ENCODE assay signal across 2 cellular contexts in the genomic region with DNA sequence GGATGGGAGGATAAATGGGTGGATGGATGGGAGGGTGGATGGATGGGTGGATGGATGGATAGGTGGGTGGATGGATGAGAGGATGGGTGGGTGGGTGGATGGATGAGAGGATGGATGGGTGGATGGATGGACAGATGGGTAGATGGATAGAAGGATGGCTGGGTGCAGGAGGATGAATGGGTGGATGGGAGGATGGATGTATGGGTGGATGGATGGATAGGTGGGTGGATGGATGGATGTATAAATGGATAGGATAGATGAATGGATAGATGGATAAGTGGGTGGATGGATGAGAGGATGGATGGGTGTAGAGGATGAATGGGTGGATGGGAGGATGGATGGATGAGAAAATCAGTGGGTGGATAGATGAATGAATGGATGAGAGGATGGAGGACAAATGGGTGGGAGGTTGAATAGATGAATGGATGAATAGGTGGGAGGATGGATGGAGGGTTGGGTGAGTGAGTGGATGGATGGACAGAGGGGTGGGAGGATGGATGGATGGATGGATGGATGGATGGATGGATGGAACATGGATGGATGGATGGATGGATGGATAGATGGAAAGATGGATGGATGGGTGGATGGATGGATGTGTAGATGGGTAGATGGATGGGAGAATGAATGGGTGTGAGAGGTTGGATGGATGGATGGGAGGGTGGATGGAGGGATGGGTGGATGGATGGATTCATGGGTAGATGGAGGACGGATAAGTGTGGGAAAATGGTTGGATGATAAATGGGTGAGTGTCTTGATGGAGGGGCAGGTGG.
TF ChIP-seq lines count a peak whose summit lies in the region.

No MANE protein-coding gene starts in this region.

TF ChIP-seq in IMR-90, 13 proteins besides CTCF, POLR2A, EP300 and RAD21:
- TF ChIP-seq MAFK (IDR thresholded peaks at IDR 0.05; ENCODE audit: low read depth, low read length) = no peak
- no peak for TF ChIP-seq RFX5 (IDR thresholded peaks at IDR 0.05; ENCODE audit: low read depth, low read length)
- no peak for TF ChIP-seq FOS (IDR thresholded peaks at IDR 0.05; ENCODE audit: low read depth, low read length)
- TF ChIP-seq RCOR1 (IDR thresholded peaks at IDR 0.05; ENCODE audit: insufficient replicate concordance, low read length) = no peak
- no peak for TF ChIP-seq SMC3 (IDR thresholded peaks at IDR 0.05; ENCODE audit: low read depth, low read length)
- TF ChIP-seq MAZ (IDR thresholded peaks at IDR 0.05; ENCODE audit: borderline replicate concordance, low read depth, low read length) = no peak
- no peak for TF ChIP-seq NFE2L2 (IDR thresholded peaks at IDR 0.05; ENCODE audit: low read depth, low read length)
- TF ChIP-seq, protein P1, sequence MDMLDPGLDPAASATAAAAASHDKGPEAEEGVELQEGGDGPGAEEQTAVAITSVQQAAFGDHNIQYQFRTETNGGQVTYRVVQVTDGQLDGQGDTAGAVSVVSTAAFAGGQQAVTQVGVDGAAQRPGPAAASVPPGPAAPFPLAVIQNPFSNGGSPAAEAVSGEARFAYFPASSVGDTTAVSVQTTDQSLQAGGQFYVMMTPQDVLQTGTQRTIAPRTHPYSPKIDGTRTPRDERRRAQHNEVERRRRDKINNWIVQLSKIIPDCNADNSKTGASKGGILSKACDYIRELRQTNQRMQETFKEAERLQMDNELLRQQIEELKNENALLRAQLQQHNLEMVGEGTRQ (IDR thresholded peaks at IDR 0.05; ENCODE audit: low read depth, low read length) = no peak
- no peak for TF ChIP-seq CEBPB (IDR thresholded peaks at IDR 0.05; ENCODE audit: low read depth, low read length)
- TF ChIP-seq ELK1 (IDR thresholded peaks at IDR 0.05; ENCODE audit: borderline replicate concordance, low read depth, low read length) = no peak
- TF ChIP-seq BHLHE40 (IDR thresholded peaks at IDR 0.05; ENCODE audit: low read depth, low read length) = no peak
- TF ChIP-seq CHD1 (IDR thresholded peaks at IDR 0.05; ENCODE audit: low read depth, low read length) = no peak
- no peak for TF ChIP-seq MXI1 (IDR thresholded peaks at IDR 0.05; ENCODE audit: borderline replicate concordance, low read depth, low read length)

TF ChIP-seq in H1, 55 proteins besides CTCF, POLR2A, EP300 and RAD21:
- no peak for TF ChIP-seq CHD7 (IDR thresholded peaks at IDR 0.05; ENCODE audit: insufficient replicate concordance, low read length)
- no peak for TF ChIP-seq CTBP2 (IDR thresholded peaks at IDR 0.05; ENCODE audit: borderline replicate concordance, insufficient read depth, insufficient read length, low read length)
- no peak for TF ChIP-seq NANOG (IDR thresholded peaks at IDR 0.05; ENCODE audit: insufficient read depth, low read depth, low read length, poor library complexity, severe bottlenecking)
- TF ChIP-seq RFX5 (IDR thresholded peaks at IDR 0.05; ENCODE audit: borderline replicate concordance, low read depth, low read length) = no peak
- TF ChIP-seq RXRA (IDR thresholded peaks at IDR 0.05; ENCODE audit: insufficient read depth, low read depth, low read length) = no peak
